14 cellular contexts compared by ENCODE assay signal in genomic region chr9:5817776-5818336, GRCh38. TPM values are rescaled to one million over a fixed set of nuclear protein-coding genes. Genes with fewer than 3 reads are reported as not detected.
DNase-seq lines count a peak whose midpoint lies in the region; FAIRE-seq and TF ChIP-seq lines count a peak whose summit lies in the region.
"Had no signal": no experiment of that assay in that cellular context is flagged by ENCODE, and none has a peak within 500 bp of the region (broad histone marks: within the 10 kb centered on the region; RNA-seq: fewer than 3 reads in every experiment).

No MANE protein-coding gene starts in this region.

- H3K36me3 ChIP-seq in CD4-positive, alpha-beta memory T cell (ENCODE audit: insufficient read depth, low read length): peaks cover 3% of the 10 kb centered on the region

- FAIRE-seq in RCC 7860 (lab: Jason Lieb, UNC): peak; percentile 73
- FAIRE-seq: A204.1 had no signal

- CTCF ChIA-PET in CD4-positive, alpha-beta memory T cell (lab: Charles Lee; ENCODE audit: partially characterized antibody): interaction anchor here (1.5 kb wide), 1 partner anchor 14 kb away, joined by 3 read pairs; no protein-coding TSS in a partner anchor

- peak overlapping the region; percentile 67 for H3K27ac Mint-ChIP-seq in type B pancreatic cell
- peak overlapping the region in 3 of 7 donors; percentile 17 to 61 (median 17) for H3K27ac Mint-ChIP-seq in CD4-positive, alpha-beta memory T cell
- H3K27ac Mint-ChIP-seq: activated CD4-positive, alpha-beta memory T cell treated with anti-CD3 and anti-CD28 coated beads for 36 hours; activated naive CD8-positive, alpha-beta T cell treated with anti-CD3 and anti-CD28 coated beads, Interleukin-2, amount 10 ng/mL, durations not matched to agents 7 days and 5 days had no signal

- H3K36me3 Mint-ChIP-seq in type B pancreatic cell: peaks cover 22% of the 10 kb centered on the region
- H3K36me3 Mint-ChIP-seq in CD4-positive, alpha-beta memory T cell: peaks cover 38 to 47% of the 10 kb centered on the region in 2 donors

- H3K4me3 Mint-ChIP-seq in type B pancreatic cell: peak overlapping the region; percentile 39
- no peak overlapping the region for H3K4me3 Mint-ChIP-seq in CD4-positive, alpha-beta memory T cell
- H3K4me3 Mint-ChIP-seq: activated CD4-positive, alpha-beta memory T cell treated with anti-CD3 and anti-CD28 coated beads for 36 hours; activated naive CD8-positive, alpha-beta T cell treated with anti-CD3 and anti-CD28 coated beads, Interleukin-2, amount 10 ng/mL, durations not matched to agents 7 days and 5 days; naive thymus-derived CD4-positive, alpha-beta T cell had no signal

- DNase-seq in NOMO-1 treated with DMSO at 0.1 percent for 48 hours (lab: John Stamatoyannopoulos, UW; ENCODE audit: unreplicated experiment) (peak; percentile 7), NOMO-1 (lab: John Stamatoyannopoulos, UW; ENCODE audit: unreplicated experiment in 2 of 2) (no peak), RCC 7860 (ENCODE audit: low spot score) (peak; percentile 64), epithelial cell of esophagus (ENCODE audit: low read depth) (peak; percentile 88), type B pancreatic cell (ENCODE audit: extremely low spot score, unreplicated experiment) (no peak), CD1c-positive myeloid dendritic cell (ENCODE audit: extremely low spot score) (no peak), NK-92 (lab: John Stamatoyannopoulos, UW; ENCODE audit: unreplicated experiment) (no peak)
- no peak for DNase-seq in CD4-positive, alpha-beta memory T cell
- DNase-seq: activated CD4-positive, alpha-beta memory T cell treated with anti-CD3 and anti-CD28 coated beads for 36 hours; activated naive CD8-positive, alpha-beta T cell treated with anti-CD3 and anti-CD28 coated beads, Interleukin-2, amount 10 ng/mL, durations not matched to agents 7 days and 5 days; naive thymus-derived CD4-positive, alpha-beta T cell; NCI-H526 treated with DMSO at 0.1 percent for 48 hours; spleen had no signal

- POLR2A ChIA-PET in CD4-positive, alpha-beta memory T cell (lab: Charles Lee; ENCODE audit: partially characterized antibody): interaction anchor here (0.6 kb wide), 1 partner anchor 219 kb away, joined by 4 read pairs; no protein-coding TSS in a partner anchor

- no peaks in the 10 kb centered on the region for H3K4me1 ChIP-seq in CD4-positive, alpha-beta memory T cell (ENCODE audit: insufficient read depth, low read length)
- H3K4me1 ChIP-seq: spleen had no signal

- no peak overlapping the region for H3K27ac ChIP-seq in CD4-positive, alpha-beta memory T cell (ENCODE audit: low read depth, low read length)
- H3K27ac ChIP-seq: spleen had no signal

- H3K4me3 ChIP-seq in epithelial cell of esophagus (ENCODE audit: low read length): no peak overlapping the region
- no peak overlapping the region for H3K4me3 ChIP-seq in CD4-positive, alpha-beta memory T cell (ENCODE audit: low read length in 2 of 2)
- H3K4me3 ChIP-seq: spleen had no signal

- peaks cover 5% of the 10 kb centered on the region for H3K9me3 Mint-ChIP-seq in type B pancreatic cell
- H3K9me3 Mint-ChIP-seq in CD4-positive, alpha-beta memory T cell: no peaks in the 10 kb centered on the region
- H3K9me3 Mint-ChIP-seq: activated CD4-positive, alpha-beta memory T cell treated with anti-CD3 and anti-CD28 coated beads for 36 hours; activated naive CD8-positive, alpha-beta T cell treated with anti-CD3 and anti-CD28 coated beads, Interleukin-2, amount 10 ng/mL, durations not matched to agents 7 days and 5 days; naive thymus-derived CD4-positive, alpha-beta T cell had no signal

- H3K4me1 Mint-ChIP-seq in type B pancreatic cell (ENCODE audit: unreplicated experiment): peaks cover 4% of the 10 kb centered on the region
- H3K4me1 Mint-ChIP-seq in CD4-positive, alpha-beta memory T cell: peaks cover 0 to 12% (median 7%) of the 10 kb centered on the region in 4 donors

- no peaks in the 10 kb centered on the region for H3K27me3 ChIP-seq in CD4-positive, alpha-beta memory T cell (ENCODE audit: insufficient read depth, low read length)
- H3K27me3 ChIP-seq: spleen had no signal

- TF ChIP-seq CTCF in epithelial cell of esophagus (IDR thresholded peaks at IDR 0.05; ENCODE audit: insufficient read depth, low read depth, low read length, missing control alignments): no peak
- TF ChIP-seq CTCF in type B pancreatic cell (conservative IDR thresholded peaks at IDR 0.05): no peak

- no peaks in the 10 kb centered on the region for H3K27me3 Mint-ChIP-seq in type B pancreatic cell
- no peaks in the 10 kb centered on the region for H3K27me3 Mint-ChIP-seq in CD4-positive, alpha-beta memory T cell
- H3K27me3 Mint-ChIP-seq: activated CD4-positive, alpha-beta memory T cell treated with anti-CD3 and anti-CD28 coated beads for 36 hours; activated naive CD8-positive, alpha-beta T cell treated with anti-CD3 and anti-CD28 coated beads, Interleukin-2, amount 10 ng/mL, durations not matched to agents 7 days and 5 days; naive thymus-derived CD4-positive, alpha-beta T cell had no signal

- no peaks in the 10 kb centered on the region for H3K9me3 ChIP-seq in CD4-positive, alpha-beta memory T cell (ENCODE audit: control insufficient read depth in 1 of 2, low read length in 2 of 2)
- H3K9me3 ChIP-seq: spleen had no signal

- intact Hi-C loops in CD4-positive, alpha-beta memory T cell (cut with micrococcal nuclease): no loop called here

RNA-seq across cellular contexts. Expression of gene ERMP1, which starts 15.1 kb away (rescaled TPM):
- 57.7 and 70.2 TPM in 2 replicates for total RNA-seq in type B pancreatic cell (ENCODE audit: low replicate concordance)
- total RNA-seq in CD4-positive, alpha-beta memory T cell: 10 to 100 TPM; 22.8 to 24.5 TPM
- polyA plus RNA-seq in CD4-positive, alpha-beta memory T cell: 10 to 100 TPM; 11.6 to 12.4 TPM

Comparison
In these comparisons a context has a peak if more than half of its experiments do, and no peak if none do; other contexts are left out.
1. DNase-seq: peak in NOMO-1 treated with DMSO at 0.1 percent for 48 hours (single experiment), RCC 7860 (single experiment) and epithelial cell of esophagus (single experiment); none in NOMO-1 (0 of 2), type B pancreatic cell (single experiment), CD1c-positive myeloid dendritic cell (single experiment), CD4-positive, alpha-beta memory T cell (0 of 5) and NK-92 (single experiment).